26 cellular contexts compared by ENCODE assay signal in genomic region chr3:34001022-34001421, GRCh38.
"Had no signal": no experiment of that assay in that cellular context is flagged by ENCODE, and none has a peak within 500 bp of the region (broad histone marks: within the 10 kb centered on the region; RNA-seq: fewer than 3 reads in every experiment).

No MANE protein-coding gene starts in this region.

- H3K27me3 ChIP-seq: colonic mucosa, testis, tibial nerve, upper lobe of right lung, vagina had no signal

- ATAC-seq: left lobe of liver; mucosa of descending colon; naive thymus-derived CD8-positive, alpha-beta T cell; psoas muscle; sciatic nerve; stimulated activated naive B cell treated with anti-CD40 and anti-IgM and Interleukin-4, amounts not matched to agents 10 μg/mL and 1 μg/mL and 100 μg/mL, for 72 hours; stimulated activated naive CD8-positive, alpha-beta T cell treated with anti-CD3 and anti-CD28 coated beads, Interleukin-15, amount 100 ng/mL, for 72 hours; upper lobe of right lung had no signal

- H3K36me3 ChIP-seq: colonic mucosa, tibial nerve, upper lobe of right lung, vagina had no signal

- H3K27ac ChIP-seq: colonic mucosa, foreskin keratinocyte, psoas muscle, testis, tibial nerve, upper lobe of right lung, vagina had no signal

- DNase-seq: colonic mucosa; dermis blood vessel endothelial cell; effector CD4-positive, alpha-beta T cell; endodermal cell; erythroblast; head of caudate nucleus; hypothalamus; kidney glomerular epithelial cell; mammary epithelial cell; mucosa of descending colon; naive thymus-derived CD8-positive, alpha-beta T cell; psoas muscle; retina; stimulated activated CD4-positive, alpha-beta T cell treated with anti-CD3 and anti-CD28 coated beads, Interleukin-2, amount 100 ng/mL, for 24 hours; stimulated activated CD4-positive, alpha-beta T cell treated with anti-CD3 and anti-CD28 coated beads, Interleukin-4, amount 100 ng/mL, for 4 hours; stimulated activated naive B cell treated with anti-CD40 and anti-IgM and Interleukin-4, amounts not matched to agents 10 μg/mL and 1 μg/mL and 100 μg/mL, for 72 hours; stimulated activated naive CD8-positive, alpha-beta T cell treated with anti-CD3 and anti-CD28 coated beads, Interleukin-15, amount 100 ng/mL, for 72 hours; testis; upper lobe of right lung had no signal

- H3K4me3 ChIP-seq: colonic mucosa, mucosa of descending colon, psoas muscle, testis, tibial nerve, upper lobe of right lung, vagina had no signal

- H3K4me1 ChIP-seq: colonic mucosa, foreskin keratinocyte, psoas muscle, testis, tibial nerve, upper lobe of right lung, vagina had no signal

- H3K9me3 ChIP-seq: colonic mucosa, psoas muscle, testis, upper lobe of right lung, vagina had no signal

- FAIRE-seq: endothelial cell of umbilical vein, islet of Langerhans had no signal
